ENCODE assay signal across 1 cellular context in genomic region chr6:109740787-109741186, GRCh38.
TF ChIP-seq lines count a peak whose summit lies in the region.

No MANE protein-coding gene starts in this region.

TF ChIP-seq in K562, 482 proteins besides CTCF, POLR2A, EP300 and RAD21 (continued from another document):
- TF ChIP-seq HDAC8 (tag; IDR thresholded peaks at IDR 0.05): no peak
- TF ChIP-seq ATF3 (IDR thresholded peaks at IDR 0.05): peak; percentile 48; the same call in 1 of the 2 replicates
- no peak for TF ChIP-seq ATF3 (CRISPR knock-in tag; conservative IDR thresholded peaks at IDR 0.05)
- peak in 1 of 2 experiments; percentile 13; a peak in 1 of 4 replicates for TF ChIP-seq TRIM24 (IDR thresholded peaks at IDR 0.05)
- TF ChIP-seq SIRT6 (IDR thresholded peaks at IDR 0.05; ENCODE audit: low read depth, low read length): no peak
